ENCODE assay signal across 9 cellular contexts in genomic region chr13:49620170-49620621, GRCh38. TPM values are rescaled to one million over a fixed set of nuclear protein-coding genes. Genes with fewer than 3 reads are reported as not detected.
DNase-seq lines count a peak whose midpoint lies in the region; ATAC-seq, FAIRE-seq and TF ChIP-seq lines count a peak whose summit lies in the region.
"Had no signal": no experiment of that assay in that cellular context is flagged by ENCODE, and none has a peak within 500 bp of the region (broad histone marks: within the 10 kb centered on the region; RNA-seq: fewer than 3 reads in every experiment).

No MANE protein-coding gene starts in this region.

- H3K4me3 ChIP-seq in coronary artery = peak overlapping the region; percentile 60
- no peak overlapping the region for H3K4me3 ChIP-seq in small intestine (ENCODE audit: low read depth in 1 of 2, low read length in 2 of 2)
- H3K4me3 ChIP-seq: lung had no signal

- no peak overlapping the region for H3K27ac ChIP-seq in coronary artery
- no peak overlapping the region for H3K27ac ChIP-seq in small intestine (ENCODE audit: low read depth in 1 of 2, low read length in 1 of 2)

- 59 to 70% (median 65%) methylated on average over 22 of the region's 22 CpGs for whole genome bisulfite sequencing in small intestine, 3 donors

- DNase-seq in G401 (ENCODE audit: low spot score) (peak; percentile 19), coronary artery (ENCODE audit: low spot score) (no peak), small intestine (no peak), HTR-8/SVneo (ENCODE audit: insufficient read length, low spot score) (no peak), glomerular visceral epithelial cell (ENCODE audit: extremely low spot score) (no peak)

- FAIRE-seq in small intestine (lab: Jason Lieb, UNC) (no peak), HTR-8/SVneo (lab: Jason Lieb, UNC) (no peak)

- no peaks in the 10 kb centered on the region for H3K27me3 ChIP-seq in small intestine (ENCODE audit: control insufficient read depth in 2 of 2, insufficient read depth in 2 of 2, low read length in 2 of 2)

- no peak for TF ChIP-seq CTCF in coronary artery (IDR thresholded peaks at IDR 0.05)

- no peaks in the 10 kb centered on the region for H3K9me3 ChIP-seq in small intestine (ENCODE audit: control insufficient read depth, low read depth)

- no peaks in the 10 kb centered on the region for H3K4me1 ChIP-seq in small intestine (ENCODE audit: control insufficient read depth in 2 of 2, insufficient read depth in 1 of 2, low read depth in 1 of 2, low read length in 1 of 2)

- ATAC-seq in GM19438 (IDR thresholded peaks at IDR 0.05; ENCODE audit: low read depth, unreplicated experiment) = peak; percentile 76
- ATAC-seq in HG03575 (IDR thresholded peaks at IDR 0.05; ENCODE audit: extremely low read depth, insufficient number of reproducible peaks, low FRiP score, unreplicated experiment) = peak; percentile 72
- no peak for ATAC-seq in HG02970 (IDR thresholded peaks at IDR 0.05; ENCODE audit: low FRiP score, unreplicated experiment)

- no peaks in the 10 kb centered on the region for H3K36me3 ChIP-seq in small intestine (ENCODE audit: control insufficient read depth in 2 of 2, insufficient read depth in 2 of 2, low read length in 2 of 2)

- in situ Hi-C loops in G401 (cut with HindIII; ENCODE audit: low sequenced_read_pairs) = loop anchor here (25.0 kb wide), 1 partner anchor 333 kb away; no protein-coding TSS in a partner anchor

RNA-seq across cellular contexts. Expression of gene ARL11, which starts 8.1 kb away (rescaled TPM):
- not detected in 2 replicates for total RNA-seq in G401 (2014; rRNA removed; shearing (Covaris generic))
- polyA plus RNA-seq in small intestine = 1 to 10 TPM; 1.7 to 2.9 (median 1.9) TPM

RNA-seq across cellular contexts. Expression of gene RCBTB1, which starts 34.8 kb away (rescaled TPM):
- 15.4 and 28.2 TPM in 2 replicates for total RNA-seq in G401 (2014; rRNA removed; shearing (Covaris generic))
- polyA plus RNA-seq in small intestine = 1 to 10 TPM; 5.4 to 6.3 (median 6.2) TPM
